8 cellular contexts compared by ENCODE assay signal in genomic region chr4:114780205-114780604, GRCh38.
DNase-seq lines count a peak whose midpoint lies in the region; ATAC-seq, FAIRE-seq and TF ChIP-seq lines count a peak whose summit lies in the region.

No MANE protein-coding gene starts in this region.

- FAIRE-seq in urothelium cell line (lab: Jason Lieb, UNC) = no peak

- H3K9me3 ChIP-seq in cardiac muscle cell (ENCODE audit: low read depth) = no peaks in the 10 kb centered on the region
- H3K9me3 ChIP-seq in heart left ventricle = peaks cover 0 to 3% (median 0%) of the 10 kb centered on the region in 12 donors

- no peak overlapping the region for H3K4me3 ChIP-seq in cardiac muscle cell
- H3K4me3 ChIP-seq in heart left ventricle = no peak overlapping the region
- no peak overlapping the region for H3K4me3 ChIP-seq in epithelial cell of esophagus (ENCODE audit: low read length)

- DNase-seq in cardiac muscle cell (ENCODE audit: low read depth in 1 of 2, low spot score in 1 of 2) = peak; percentile 9 to 49
- DNase-seq in heart left ventricle = no peak
- peak; percentile 32 to 60 for DNase-seq in NCI-H526 (lab: John Stamatoyannopoulos, UW)
- DNase-seq in epithelial cell of esophagus (ENCODE audit: low read depth) = peak; percentile 45
- peak; percentile 29 for DNase-seq in urothelium cell line (ENCODE audit: low spot score)
- no peak for DNase-seq in activated T-cell treated with anti-CD3 and anti-CD28 coated beads, Interleukin-2, amount 50 U/mL, for 1 hour

- H3K27me3 ChIP-seq in cardiac muscle cell (no peaks in the 10 kb centered on the region), heart left ventricle (no peaks in the 10 kb centered on the region)

- TF ChIP-seq POLR2A in heart left ventricle (IDR thresholded peaks at IDR 0.05) = no peak

- intact Hi-C loops in heart left ventricle (cut with DNase I) = no loop called here

- no peaks in the 10 kb centered on the region for H3K36me3 ChIP-seq in cardiac muscle cell
- no peaks in the 10 kb centered on the region for H3K36me3 ChIP-seq in heart left ventricle

- H3K27ac ChIP-seq in cardiac muscle cell (no peak overlapping the region), heart left ventricle (no peak overlapping the region)

- H3K4me1 ChIP-seq in cardiac muscle cell (ENCODE audit: low read depth) (no peaks in the 10 kb centered on the region), heart left ventricle (no peaks in the 10 kb centered on the region)

- 45 to 63% (median 55%) methylated on average over 1 of the region's 1 CpG for WGBS in heart left ventricle, 4 donors

- peak; percentile 10 for TF ChIP-seq CTCF in cardiac muscle cell (IDR thresholded peaks at IDR 0.05; ENCODE audit: low read depth, low read length)
- peak in 3 of 12 donors; percentile 16 to 20 (median 17) for TF ChIP-seq CTCF in heart left ventricle (IDR thresholded peaks at IDR 0.05)
- TF ChIP-seq CTCF in epithelial cell of esophagus (IDR thresholded peaks at IDR 0.05; ENCODE audit: insufficient read depth, low read depth, low read length, missing control alignments) = peak; percentile 58

- ATAC-seq in heart left ventricle (no peak), HG02981 (IDR thresholded peaks at IDR 0.05; ENCODE audit: unreplicated experiment) (no peak), HG02759 (IDR thresholded peaks at IDR 0.05; ENCODE audit: unreplicated experiment) (no peak)

Comparison
In these comparisons a context has a peak if more than half of its experiments do, and no peak if none do; other contexts are left out.
1. DNase-seq: peak in cardiac muscle cell (2 of 2), NCI-H526 (2 of 2), epithelial cell of esophagus (single experiment) and urothelium cell line (single experiment); none in heart left ventricle (0 of 5) and activated T-cell treated with anti-CD3 and anti-CD28 coated beads, Interleukin-2, amount 50 U/mL, for 1 hour (single experiment).